1 cellular context compared by ENCODE assay signal in genomic region chr7:23600251-23600650, GRCh38.
TF ChIP-seq lines count a peak whose summit lies in the region.

No MANE protein-coding gene starts in this region.

TF ChIP-seq in GM12878, 131 proteins besides CTCF, POLR2A, EP300 and RAD21:
- no peak for TF ChIP-seq SIN3A (IDR thresholded peaks at IDR 0.05; ENCODE audit: low read depth, low read length)
- no peak for TF ChIP-seq NFYA (IDR thresholded peaks at IDR 0.05; ENCODE audit: borderline replicate concordance, low read depth, low read length)
- no peak for TF ChIP-seq PRDM15 (CRISPR knock-in tag; IDR thresholded peaks at IDR 0.05)
- TF ChIP-seq EGR1 (IDR thresholded peaks at IDR 0.05; ENCODE audit: borderline replicate concordance in 1 of 2, low read depth in 2 of 2, low read length in 2 of 2) = no peak
- TF ChIP-seq NR2F1 (conservative IDR thresholded peaks at IDR 0.05) = no peak
- TF ChIP-seq ZNF384 (IDR thresholded peaks at IDR 0.05; ENCODE audit: borderline replicate concordance, low read depth, low read length) = no peak
TF ChIP-seq in GM12878: peak in this region for 0.
